Comparison of ENCODE assay signal across 12 cellular contexts in the genomic region with DNA sequence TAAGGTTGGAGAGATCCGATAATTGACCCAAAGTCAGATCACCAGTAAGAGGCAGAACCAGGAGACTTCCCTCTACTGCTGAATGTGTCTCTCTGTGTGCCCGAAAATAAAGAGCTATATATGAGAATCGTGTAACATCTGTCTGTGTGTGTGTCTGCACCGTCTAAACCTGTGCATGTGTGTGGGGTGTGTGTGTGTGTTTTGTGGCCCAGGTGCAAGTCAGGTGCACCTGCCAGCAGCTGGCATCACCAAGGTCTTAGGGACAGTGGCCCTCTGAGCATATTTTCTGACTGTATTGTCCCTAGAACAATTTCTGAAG. TPM values are rescaled to one million over a fixed set of nuclear protein-coding genes. Genes with fewer than 3 reads are reported as not detected.
DNase-seq lines count a peak whose midpoint lies in the region; ATAC-seq, FAIRE-seq and TF ChIP-seq lines count a peak whose summit lies in the region.
"Had no signal": no experiment of that assay in that cellular context is flagged by ENCODE, and none has a peak within 500 bp of the region (broad histone marks: within the 10 kb centered on the region; RNA-seq: fewer than 3 reads in every experiment).

No MANE protein-coding gene starts in this region.

- H3K27ac Mint-ChIP-seq in CD4-positive, CD25-positive, alpha-beta regulatory T cell: peak overlapping the region in 2 of 3 donors; percentile 67 to 80
- H3K27ac Mint-ChIP-seq in nephron progenitor cell: no peak overlapping the region

- TF ChIP-seq CTCF in bronchial epithelial cell (IDR thresholded peaks at IDR 0.05; ENCODE audit: insufficient read depth, low read length, severe bottlenecking) (no peak), nephron progenitor cell (IDR thresholded peaks at IDR 0.05) (no peak)

- FAIRE-seq in bronchial epithelial cell (lab: Jason Lieb, UNC): no peak
- FAIRE-seq: GM12892, islet of Langerhans had no signal

- peaks cover 15% of the 10 kb centered on the region for H3K27me3 Mint-ChIP-seq in CD4-positive, CD25-positive, alpha-beta regulatory T cell
- peaks cover 13% of the 10 kb centered on the region for H3K27me3 Mint-ChIP-seq in nephron progenitor cell (ENCODE audit: low read depth, poor library complexity)

- no peak for ATAC-seq in CD4-positive, CD25-positive, alpha-beta regulatory T cell (ENCODE audit: low read depth in 2 of 2)
- no peak for ATAC-seq in HG03521 (IDR thresholded peaks at IDR 0.05; ENCODE audit: unreplicated experiment)

- no peaks in the 10 kb centered on the region for H3K27me3 ChIP-seq in CD4-positive, CD25-positive, alpha-beta regulatory T cell (ENCODE audit: control insufficient read depth, insufficient read depth, low read length)
- H3K27me3 ChIP-seq in bronchial epithelial cell (ENCODE audit: control insufficient read depth, insufficient read depth, low read length): no peaks in the 10 kb centered on the region

- H3K4me1 Mint-ChIP-seq in CD4-positive, CD25-positive, alpha-beta regulatory T cell: peaks cover 5 to 21% (median 13%) of the 10 kb centered on the region in 4 donors
- H3K4me1 Mint-ChIP-seq in nephron progenitor cell: peaks cover 43% of the 10 kb centered on the region

- H3K36me3 Mint-ChIP-seq in CD4-positive, CD25-positive, alpha-beta regulatory T cell: no peaks in the 10 kb centered on the region
- no peaks in the 10 kb centered on the region for H3K36me3 Mint-ChIP-seq in nephron progenitor cell (ENCODE audit: low read depth)

- peaks cover 9% of the 10 kb centered on the region for H3K4me1 ChIP-seq in CD4-positive, CD25-positive, alpha-beta regulatory T cell (ENCODE audit: control insufficient read depth, insufficient read depth, low read length, poor library complexity, severe bottlenecking)

- H3K4me3 Mint-ChIP-seq in CD4-positive, CD25-positive, alpha-beta regulatory T cell: peak overlapping the region; percentile 73 to 89 (median 80)
- H3K4me3 Mint-ChIP-seq in nephron progenitor cell: peak overlapping the region; percentile 78

- no peak for DNase-seq in CD4-positive, CD25-positive, alpha-beta regulatory T cell
- DNase-seq in NCI-H146 (lab: John Stamatoyannopoulos, UW) (peak; percentile 75), bronchial epithelial cell (ENCODE audit: low read depth) (no peak), nephron progenitor cell (no peak), occipital lobe (lab: John Stamatoyannopoulos, UW) (no peak), superior temporal gyrus (ENCODE audit: extremely low spot score) (no peak)
- DNase-seq in activated CD4-positive, CD25-positive, alpha-beta regulatory T cell (lab: John Stamatoyannopoulos, UW): no peak

- H3K27ac ChIP-seq in CD4-positive, CD25-positive, alpha-beta regulatory T cell (ENCODE audit: insufficient read depth, low read length, poor library complexity, severe bottlenecking): no peak overlapping the region
- H3K27ac ChIP-seq: HL-60 had no signal

- H3K4me3 ChIP-seq in CD4-positive, CD25-positive, alpha-beta regulatory T cell (ENCODE audit: low read depth, low read length): no peak overlapping the region
- peak overlapping the region; percentile 27 for H3K4me3 ChIP-seq in bronchial epithelial cell (ENCODE audit: low read depth, low read length)

- no peaks in the 10 kb centered on the region for H3K36me3 ChIP-seq in CD4-positive, CD25-positive, alpha-beta regulatory T cell (ENCODE audit: control insufficient read depth, insufficient read depth, low read length)
- H3K36me3 ChIP-seq in bronchial epithelial cell (ENCODE audit: control insufficient read depth, insufficient read depth, low read length): no peaks in the 10 kb centered on the region

- H3K9me3 Mint-ChIP-seq in CD4-positive, CD25-positive, alpha-beta regulatory T cell: peaks cover 0 to 1% (median 0%) of the 10 kb centered on the region in 7 donors
- H3K9me3 Mint-ChIP-seq in nephron progenitor cell: no peaks in the 10 kb centered on the region

- H3K9me3 ChIP-seq in CD4-positive, CD25-positive, alpha-beta regulatory T cell (ENCODE audit: control insufficient read depth in 2 of 2, low read length in 2 of 2): no peaks in the 10 kb centered on the region

RNA-seq across cellular contexts. Expression of gene KRT78, which starts 24.7 kb away (rescaled TPM):
- not detected for total RNA-seq in CD4-positive, CD25-positive, alpha-beta regulatory T cell
- not detected for polyA plus RNA-seq in CD4-positive, CD25-positive, alpha-beta regulatory T cell
- total RNA-seq in bronchial epithelial cell: 5.3 and 17.0 TPM in 2 replicates
- 1.9 TPM for total RNA-seq in occipital lobe
- total RNA-seq: subcutaneous adipose tissue had no signal

RNA-seq across cellular contexts. Expression of gene KRT8, which starts 31.4 kb away (rescaled TPM):
- total RNA-seq in CD4-positive, CD25-positive, alpha-beta regulatory T cell: not detected
- under 1 TPM in 2 of 4 donors, not detected in 2; 0.13 to 0.73 TPM for polyA plus RNA-seq in CD4-positive, CD25-positive, alpha-beta regulatory T cell
- 146 and 309 TPM in 2 replicates for total RNA-seq in bronchial epithelial cell
- not detected for total RNA-seq in occipital lobe

RNA-seq across cellular contexts. Expression of gene KRT79, which starts 39.4 kb away (rescaled TPM):
- total RNA-seq in CD4-positive, CD25-positive, alpha-beta regulatory T cell: not detected
- not detected for polyA plus RNA-seq in CD4-positive, CD25-positive, alpha-beta regulatory T cell
- total RNA-seq in bronchial epithelial cell (under 0.01 and 0.26 TPM in 2 replicates), occipital lobe (not detected)

RNA-seq across cellular contexts. Expression of gene KRT4, which starts 59.6 kb away (rescaled TPM):
- total RNA-seq in CD4-positive, CD25-positive, alpha-beta regulatory T cell: not detected
- not detected for polyA plus RNA-seq in CD4-positive, CD25-positive, alpha-beta regulatory T cell
- 66.6 and 171 TPM in 2 replicates for total RNA-seq in bronchial epithelial cell
- 0.94 TPM for total RNA-seq in occipital lobe
- total RNA-seq: subcutaneous adipose tissue had no signal

Comparison
In these comparisons a context has a peak if more than half of its experiments do, and no peak if none do; other contexts are left out.
1. RNA of gene KRT8, which starts 31.4 kb away (total RNA-seq): 146 to 309 TPM in bronchial epithelial cell; not detected in CD4-positive, CD25-positive, alpha-beta regulatory T cell (single experiment) and not detected in occipital lobe (single experiment); every median in the first group is over 100 times any median in the second.